ENCODE assay signal across 10 cellular contexts in genomic region chr11:58905716-58906547, GRCh38. TPM values are rescaled to one million over a fixed set of nuclear protein-coding genes. Genes with fewer than 3 reads are reported as not detected.
DNase-seq lines count a peak whose midpoint lies in the region; FAIRE-seq and TF ChIP-seq lines count a peak whose summit lies in the region.
"Had no signal": no experiment of that assay in that cellular context is flagged by ENCODE, and none has a peak within 500 bp of the region (broad histone marks: within the 10 kb centered on the region; RNA-seq: fewer than 3 reads in every experiment).

No MANE protein-coding gene starts in this region.

- H3K36me3 ChIP-seq in esophagus muscularis mucosa (no peaks in the 10 kb centered on the region), kidney (ENCODE audit: control insufficient read depth in 1 of 2, insufficient read depth in 2 of 2, low read length in 2 of 2) (no peaks in the 10 kb centered on the region)

- TF ChIP-seq POLR2A in esophagus muscularis mucosa (IDR thresholded peaks at IDR 0.05; ENCODE audit: low read depth): no peak

- H3K9me3 ChIP-seq in esophagus muscularis mucosa: no peaks in the 10 kb centered on the region
- H3K9me3 ChIP-seq in kidney (ENCODE audit: control insufficient read depth in 1 of 2, low read length in 2 of 2): no peaks in the 10 kb centered on the region

- peaks cover 0 to 62% (median 2%) of the 10 kb centered on the region in 4 donors for H3K27me3 ChIP-seq in esophagus muscularis mucosa

- peaks cover 0 to 12% (median 11%) of the 10 kb centered on the region in 4 donors for H3K4me1 ChIP-seq in esophagus muscularis mucosa
- H3K4me1 ChIP-seq in kidney (ENCODE audit: control insufficient read depth in 1 of 2, insufficient read depth in 1 of 2, low read depth in 1 of 2, low read length in 2 of 2): no peaks in the 10 kb centered on the region

- FAIRE-seq in kidney (lab: Jason Lieb, UNC): no peak

- H3K9ac ChIP-seq in kidney (ENCODE audit: low read length in 2 of 2): no peak overlapping the region

- H3K27ac ChIP-seq in esophagus muscularis mucosa (replicated peaks in 1 of 4) (peak overlapping the region in 2 of 4 donors; percentile 42 to 48), kidney (ENCODE audit: low read depth in 2 of 2, low read length in 2 of 2) (no peak overlapping the region)
- H3K27ac ChIP-seq: HL-60 had no signal

- TF ChIP-seq EP300 in esophagus muscularis mucosa (IDR thresholded peaks at IDR 0.05): no peak

- DNase-seq in DMS79 treated with DMSO at 0.1 percent for 48 hours (lab: John Stamatoyannopoulos, UW) (peak; percentile 97), NCI-H69 (lab: John Stamatoyannopoulos, UW) (peak; percentile 94), esophagus muscularis mucosa (ENCODE audit: extremely low spot score) (peak; percentile 90), mucosa of gallbladder (ENCODE audit: low spot score) (peak; percentile 79), kidney (no peak), NOMO-1 treated with dmso at 0.1 percent for 144 hours (lab: John Stamatoyannopoulos, UW; ENCODE audit: unreplicated experiment) (no peak), AML-193 (lab: John Stamatoyannopoulos, UW) (no peak)
- no peak for DNase-seq in activated CD4-positive, alpha-beta T cell treated with anti-CD3 and anti-CD28 coated beads, Interleukin-2, amount 50 U/mL, for 1 hour

- 10% methylated on average over 21 of the region's 34 CpGs for WGBS in esophagus muscularis mucosa

- TF ChIP-seq CTCF in esophagus muscularis mucosa (IDR thresholded peaks at IDR 0.05) (no peak), kidney (IDR thresholded peaks at IDR 0.05; ENCODE audit: borderline replicate concordance, extremely low read depth, insufficient read depth) (no peak)

- H3K4me3 ChIP-seq in esophagus muscularis mucosa (peak overlapping the region; percentile 35 to 54 (median 37)), kidney (ENCODE audit: low read length in 2 of 2) (peak overlapping the region in 1 of 2 donors; percentile 37)
- H3K4me3 ChIP-seq: lung had no signal

- intact Hi-C loops in esophagus muscularis mucosa (cut with DNase I) (no loop called here), kidney (cut with DNase I) (no loop called here)

RNA-seq across cellular contexts. Expression of gene GLYATL1, which starts 33.4 kb away (rescaled TPM):
- total RNA-seq in esophagus muscularis mucosa: not detected
- 3.6 TPM for total RNA-seq in mucosa of gallbladder
- total RNA-seq in kidney: 15.7 TPM
- polyA plus RNA-seq in kidney (ENCODE audit: insufficient read depth, low read depth, low replicate concordance): 199 TPM

Comparison
In these comparisons a context has a peak if more than half of its experiments do, and no peak if none do; other contexts are left out.
1. DNase-seq: peak in DMS79 treated with DMSO at 0.1 percent for 48 hours (single experiment), NCI-H69 (single experiment), esophagus muscularis mucosa (single experiment) and mucosa of gallbladder (single experiment); none in kidney (single experiment), NOMO-1 treated with dmso at 0.1 percent for 144 hours (single experiment), activated CD4-positive, alpha-beta T cell treated with anti-CD3 and anti-CD28 coated beads, Interleukin-2, amount 50 U/mL, for 1 hour (single experiment) and AML-193 (0 of 2).